Comparison of ENCODE assay signal across 18 cellular contexts in genomic region chr2:238551091-238551490, GRCh38.
"Had no signal": no experiment of that assay in that cellular context is flagged by ENCODE, and none has a peak within 500 bp of the region (broad histone marks: within the 10 kb centered on the region; RNA-seq: fewer than 3 reads in every experiment).

No MANE protein-coding gene starts in this region.

- H2AFZ ChIP-seq: hepatocyte, neural progenitor cell had no signal

- H3K9ac ChIP-seq: neural progenitor cell had no signal

- ATAC-seq: left lobe of liver; natural killer cell treated with Interleukin-12 subunit alpha and Interleukin-12 subunit beta and Interleukin-15 and Interleukin-18, amount 100 ng/mL, for 72 hours; right cardiac atrium had no signal

- H3K79me2 ChIP-seq: hepatocyte had no signal

- H3K36me3 ChIP-seq: esophagus squamous epithelium, neural progenitor cell, ovary, upper lobe of left lung, vagina had no signal

- H3K4me3 ChIP-seq: esophagus squamous epithelium, hepatocyte, neural progenitor cell, ovary, smooth muscle cell, upper lobe of left lung, vagina had no signal

- H3K27ac ChIP-seq: esophagus squamous epithelium, hepatocyte, neural progenitor cell, ovary, upper lobe of left lung, vagina had no signal

- H3K9me3 ChIP-seq: ovary, vagina had no signal

- DNase-seq: effector memory CD4-positive, alpha-beta T cell; esophagus squamous epithelium; foreskin melanocyte; head of caudate nucleus; kidney glomerular epithelial cell; nucleus accumbens; ovary; right cardiac atrium; stimulated activated CD4-positive, alpha-beta T cell treated with anti-CD3 and anti-CD28 coated beads, Interleukin-2, amount 100 ng/mL, for 48 hours; stimulated activated naive CD4-positive, alpha-beta T cell treated with Interleukin-2 at 50 U/mL for 16 hours; upper lobe of left lung had no signal

- H3K4me2 ChIP-seq: hepatocyte, neural progenitor cell, smooth muscle cell had no signal

- FAIRE-seq: endometrium had no signal

- H3K27me3 ChIP-seq: hepatocyte, neural progenitor cell, ovary, upper lobe of left lung, vagina had no signal

- H3K4me1 ChIP-seq: esophagus squamous epithelium, vagina had no signal
